In genomic region chr12:578743-579449, GRCh38 we compare ENCODE assay signal across 16 cellular contexts.
A peak's percentile ranks its signal among the peaks of the same experiment; 100 is the strongest.
DNase-seq lines count a peak whose midpoint lies in the region; TF ChIP-seq lines count a peak whose summit lies in the region.
"Had no signal": no experiment of that assay in that cellular context is flagged by ENCODE, and none has a peak within 500 bp of the region (broad histone marks: within the 10 kb centered on the region; RNA-seq: fewer than 3 reads in every experiment).

No MANE protein-coding gene starts in this region.

- H3K27ac ChIP-seq in PC-9: no peak overlapping the region
- peak overlapping the region; percentile 19 for H3K27ac ChIP-seq in skeletal muscle tissue (ENCODE audit: low read depth, low read length)
- H3K27ac ChIP-seq: neutrophil, upper lobe of right lung had no signal

- DNase-seq in NCI-H2107 treated with DMSO at 0.1 percent for 48 hours (lab: John Stamatoyannopoulos, UW; ENCODE audit: unreplicated experiment) (peak; percentile 21), NCI-H2107 (lab: John Stamatoyannopoulos, UW) (no peak), PC-9 (peak; percentile 25 to 38), epithelial cell of esophagus (ENCODE audit: low read depth) (peak; percentile 56), AG08395 (ENCODE audit: low spot score) (no peak)
- DNase-seq in activated CD8-positive, alpha-beta memory T cell treated with anti-CD3 and anti-CD28 coated beads for 24 hours: no peak
- DNase-seq in activated T-cell treated with anti-CD3 and anti-CD28 coated beads, Interleukin-2, amount 50 U/mL, for 48 hours: no peak
- DNase-seq: activated CD4-positive, alpha-beta T cell treated with anti-CD3 and anti-CD28 coated beads for 1 hour; anterior cingulate cortex; Calu3; KBM-7; NCI-H2029; stimulated activated CD4-positive, alpha-beta T cell treated with anti-CD3 and anti-CD28 coated beads, Interleukin-15, amount 100 ng/mL, for 24 hours; upper lobe of right lung had no signal

- H3K9me2 ChIP-seq in PC-9 (ENCODE audit: insufficient read depth): no peaks in the 10 kb centered on the region

- H3K36me3 ChIP-seq in PC-9 (ENCODE audit: low read depth): no peaks in the 10 kb centered on the region
- no peaks in the 10 kb centered on the region for H3K36me3 ChIP-seq in skeletal muscle tissue (ENCODE audit: control insufficient read depth in 3 of 3, insufficient read depth in 3 of 3, low read length in 3 of 3)
- H3K36me3 ChIP-seq: upper lobe of right lung had no signal

- H3K27me3 ChIP-seq in PC-9 (ENCODE audit: insufficient read depth, low read depth) (no peaks in the 10 kb centered on the region), skeletal muscle tissue (ENCODE audit: control insufficient read depth in 3 of 3, insufficient read depth in 3 of 3, low read length in 3 of 3) (no peaks in the 10 kb centered on the region)
- H3K27me3 ChIP-seq: neutrophil, upper lobe of right lung had no signal

- no peaks in the 10 kb centered on the region for H3K79me2 ChIP-seq in PC-9 (ENCODE audit: low read depth)

- H3K9me3 ChIP-seq in PC-9 (ENCODE audit: insufficient read depth, low read depth): no peaks in the 10 kb centered on the region
- H3K9me3 ChIP-seq in skeletal muscle tissue (ENCODE audit: control insufficient read depth in 3 of 3, low read length in 3 of 3): no peaks in the 10 kb centered on the region
- H3K9me3 ChIP-seq: neutrophil, upper lobe of right lung had no signal

- H3F3A ChIP-seq in PC-9 (ENCODE audit: insufficient read depth, low read depth): peaks cover 10% of the 10 kb centered on the region; the same call in 1 of the 2 replicates

- no peak overlapping the region for H3K4me2 ChIP-seq in PC-9

- H3K4me1 ChIP-seq in PC-9 (replicated peaks; ENCODE audit: insufficient read depth): peaks cover 7% of the 10 kb centered on the region
- peaks cover 34 to 56% (median 52%) of the 10 kb centered on the region in 3 donors for H3K4me1 ChIP-seq in skeletal muscle tissue (ENCODE audit: control insufficient read depth in 3 of 3, insufficient read depth in 3 of 3, low read length in 3 of 3)

- BruUV-seq in PC-9 (replicated peaks; lab: Mats Ljungman, UMichigan): no TSS peak

- TF ChIP-seq CTCF in PC-9 (conservative IDR thresholded peaks at IDR 0.05) (no peak), epithelial cell of esophagus (IDR thresholded peaks at IDR 0.05; ENCODE audit: insufficient read depth, low read depth, low read length, missing control alignments) (no peak)

- intact Hi-C loops in PC-9 (cut with micrococcal nuclease; ENCODE audit: unreplicated experiment): no loop called here

- peak overlapping the region in 1 of 3 donors; percentile 33 for H3K9ac ChIP-seq in skeletal muscle tissue (ENCODE audit: low read depth in 1 of 3, low read length in 3 of 3)

- CTCF ChIA-PET in PC-9 (lab: Charles Lee): interaction anchor here (1.0 to 1.1 kb wide), 2 partner anchors 55 to 126 kb away, joined by 5 read pairs; no protein-coding TSS in a partner anchor

- H4K20me1 ChIP-seq in PC-9 (ENCODE audit: insufficient read depth): no peaks in the 10 kb centered on the region

- POLR2A ChIA-PET in PC-9 (lab: Charles Lee; ENCODE audit: unreplicated experiment): interaction anchor here (0.6 kb wide), 1 partner anchor 8 kb away, joined by 3 read pairs; no protein-coding TSS in a partner anchor

- H3K4me3 ChIP-seq in PC-9 (no peak overlapping the region), epithelial cell of esophagus (ENCODE audit: low read length) (no peak overlapping the region), skeletal muscle tissue (ENCODE audit: low read length in 3 of 3) (no peak overlapping the region)
- H3K4me3 ChIP-seq: upper lobe of right lung had no signal

- H2AFZ ChIP-seq in PC-9: no peak overlapping the region

Comparison
In these comparisons a context has a peak if more than half of its experiments do, and no peak if none do; other contexts are left out.
1. DNase-seq: peak in NCI-H2107 treated with DMSO at 0.1 percent for 48 hours (single experiment), PC-9 (2 of 2) and epithelial cell of esophagus (single experiment); none in NCI-H2107 (single experiment), activated CD8-positive, alpha-beta memory T cell treated with anti-CD3 and anti-CD28 coated beads for 24 hours (single experiment), activated T-cell treated with anti-CD3 and anti-CD28 coated beads, Interleukin-2, amount 50 U/mL, for 48 hours (0 of 2) and AG08395 (single experiment).